17 cellular contexts compared by ENCODE assay signal in the genomic region with DNA sequence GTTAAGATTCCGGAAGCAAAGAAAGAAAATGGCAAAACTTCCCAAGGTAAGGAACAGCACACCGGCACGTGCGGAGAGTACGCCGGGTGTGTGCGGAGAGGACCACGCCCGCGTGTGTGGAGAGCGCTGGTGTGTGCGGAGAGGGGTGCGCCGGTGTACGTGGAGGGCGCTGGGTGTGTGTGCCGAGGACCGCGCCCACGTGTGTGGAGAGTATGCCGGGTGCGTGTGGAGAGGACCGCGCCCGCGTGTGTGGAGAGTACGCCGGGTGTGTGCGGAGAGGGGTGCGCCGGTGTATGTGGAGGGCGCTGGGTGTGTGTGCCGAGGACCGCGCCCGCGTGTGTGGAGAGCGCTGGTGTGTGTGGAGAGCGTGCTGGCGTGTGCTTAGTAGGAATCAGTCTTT. TPM values are rescaled to one million over a fixed set of nuclear protein-coding genes. Genes with fewer than 3 reads are reported as not detected.
"Had no signal": no experiment of that assay in that cellular context is flagged by ENCODE, and none has a peak within 500 bp of the region (broad histone marks: within the 10 kb centered on the region; RNA-seq: fewer than 3 reads in every experiment).

No MANE protein-coding gene starts in this region.

- H3K27ac ChIP-seq: ascending aorta, brain microvascular endothelial cell, colonic mucosa, dorsolateral prefrontal cortex, sigmoid colon, thyroid gland had no signal

- H3K36me3 ChIP-seq: ascending aorta, brain microvascular endothelial cell, colonic mucosa, thyroid gland had no signal

- DNase-seq: activated CD4-positive, alpha-beta T cell treated with anti-CD3 and anti-CD28 coated beads, Interleukin-2, amount 10 ng/mL, durations not matched to agents 24 days and 14 days; activated CD8-positive, alpha-beta T cell treated with anti-CD3 and anti-CD28 coated beads, Interleukin-2, amount 10 ng/mL, durations not matched to agents 7 days and 5 days; brain microvascular endothelial cell; colonic mucosa; effector memory CD8-positive, alpha-beta T cell; foreskin melanocyte; stimulated activated CD4-positive, alpha-beta T cell treated with anti-CD3 and anti-CD28 coated beads, Interleukin-4, amount 100 ng/mL, for 1 hour; stimulated activated naive CD4-positive, alpha-beta T cell treated with Interleukin-2 at 50 U/mL for 16 hours; substantia nigra; thyroid gland had no signal

- ATAC-seq: activated CD4-positive, CD25-positive, alpha-beta regulatory T cell treated with anti-CD3 and anti-CD28 coated beads, Interleukin-2, amount 50 U/mL, for 24 hours; activated CD8-positive, alpha-beta T cell treated with anti-CD3 and anti-CD28 coated beads, Interleukin-2, amount 10 ng/mL, durations not matched to agents 7 days and 5 days; activated naive CD4-positive, alpha-beta T cell treated with anti-CD3 and anti-CD28 coated beads, Interleukin-2, amount 50 U/mL, for 72 hours; effector memory CD8-positive, alpha-beta T cell; esophagus mucosa had no signal

- H3K4me1 ChIP-seq: ascending aorta, colonic mucosa, thyroid gland had no signal

- H3K4me3 ChIP-seq: ascending aorta, colonic mucosa, dorsolateral prefrontal cortex, sigmoid colon, smooth muscle cell, thyroid gland had no signal

- H3K27me3 ChIP-seq: ascending aorta, brain microvascular endothelial cell, dorsolateral prefrontal cortex, sigmoid colon, thyroid gland had no signal

- H3K9me3 ChIP-seq: ascending aorta, colonic mucosa, sigmoid colon, thyroid gland had no signal

RNA-seq across cellular contexts. Expression of a gene that starts 48.6 kb away (rescaled TPM):
- total RNA-seq: ascending aorta had no signal
